23 cellular contexts compared by ENCODE assay signal in the genomic region with DNA sequence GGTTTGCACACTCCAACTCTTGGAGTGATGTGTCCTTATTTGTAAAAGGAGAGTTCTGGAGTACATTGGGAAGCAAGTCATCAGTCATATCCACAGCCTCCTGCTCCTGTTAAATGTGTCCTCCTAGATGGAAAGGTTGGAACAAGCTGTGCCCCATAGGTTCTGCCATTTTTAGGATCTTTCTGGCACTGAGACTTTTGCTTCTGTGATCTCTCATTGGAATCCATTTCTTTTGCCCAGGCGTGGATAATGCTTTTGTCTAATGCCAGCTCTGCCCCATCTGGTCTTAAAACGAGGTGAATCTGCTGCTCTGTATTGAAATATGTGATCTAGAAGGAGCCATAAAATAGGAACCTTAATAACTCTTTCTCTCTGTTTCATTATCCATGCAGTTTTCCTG.
"Had no signal": no experiment of that assay in that cellular context is flagged by ENCODE, and none has a peak within 500 bp of the region (broad histone marks: within the 10 kb centered on the region; RNA-seq: fewer than 3 reads in every experiment).

No MANE protein-coding gene starts in this region.

- H3K36me3 ChIP-seq: brain microvascular endothelial cell, colonic mucosa, WERI-Rb-1 had no signal

- H3K27ac ChIP-seq: brain microvascular endothelial cell, colonic mucosa, pancreas, WERI-Rb-1 had no signal

- H3K4me3 ChIP-seq: colonic mucosa, heart left ventricle, pancreas, thoracic aorta, upper lobe of left lung had no signal

- ATAC-seq: activated CD8-positive, alpha-beta memory T cell treated with anti-CD3 and anti-CD28 coated beads, Interleukin-2, amount 10 ng/mL, durations not matched to agents 7 days and 5 days; activated CD8-positive, alpha-beta T cell treated with anti-CD3 and anti-CD28 coated beads for 36 hours; pancreas; sciatic nerve; SK-N-SH treated with all-trans-retinoic acid at 6 μM for 48 hours; stimulated activated naive B cell treated with anti-CD40 and anti-IgM and Interleukin-4, amounts not matched to agents 10 μg/mL and 1 μg/mL and 100 μg/mL, for 72 hours had no signal

- H3K9me3 ChIP-seq: colonic mucosa, heart left ventricle, pancreas, thoracic aorta, upper lobe of left lung had no signal

- FAIRE-seq: kidney, pancreas had no signal

- H3K27me3 ChIP-seq: colonic mucosa, heart left ventricle, pancreas, upper lobe of left lung had no signal

- DNase-seq: activated CD4-positive, alpha-beta T cell treated with anti-CD3 and anti-CD28 coated beads, Interleukin-2, amount 10 ng/mL, durations not matched to agents 7 days and 5 days; activated CD4-positive, CD25-positive, alpha-beta regulatory T cell treated with anti-CD3 and anti-CD28 coated beads, Interleukin-2, amount 50 U/mL, for 72 hours; activated CD8-positive, alpha-beta memory T cell treated with anti-CD3 and anti-CD28 coated beads, Interleukin-2, amount 10 ng/mL, durations not matched to agents 7 days and 5 days; activated CD8-positive, alpha-beta T cell treated with anti-CD3 and anti-CD28 coated beads for 36 hours; activated gamma-delta T cell; activated naive CD4-positive, alpha-beta T cell treated with anti-CD3 and anti-CD28 coated beads, Interleukin-2, amount 50 U/mL, for 16 hours; activated T-cell treated with anti-CD3 and anti-CD28 coated beads for 4 hours; aorta; brain microvascular endothelial cell; central memory CD4-positive, alpha-beta T cell; colonic mucosa; endodermal cell; heart left ventricle; kidney; pancreas; stimulated activated CD4-positive, alpha-beta T cell treated with anti-CD3 and anti-CD28 coated beads, Interleukin-2, amount 100 ng/mL, for 48 hours; stimulated activated CD8-positive, alpha-beta memory T cell treated with anti-CD3 and anti-CD28 coated beads, Interleukin-4, amount 100 ng/mL, for 48 hours; stimulated activated naive B cell treated with anti-CD40 and anti-IgM and Interleukin-4, amounts not matched to agents 10 μg/mL and 1 μg/mL and 100 μg/mL, for 72 hours; upper lobe of left lung; WERI-Rb-1 had no signal
